1 cellular context compared by ENCODE assay signal in genomic region chr6:149566372-149567193, GRCh38.
A peak's percentile ranks its signal among the peaks of the same experiment; 100 is the strongest.
TF ChIP-seq lines count a peak whose summit lies in the region.

A gene with protein sequence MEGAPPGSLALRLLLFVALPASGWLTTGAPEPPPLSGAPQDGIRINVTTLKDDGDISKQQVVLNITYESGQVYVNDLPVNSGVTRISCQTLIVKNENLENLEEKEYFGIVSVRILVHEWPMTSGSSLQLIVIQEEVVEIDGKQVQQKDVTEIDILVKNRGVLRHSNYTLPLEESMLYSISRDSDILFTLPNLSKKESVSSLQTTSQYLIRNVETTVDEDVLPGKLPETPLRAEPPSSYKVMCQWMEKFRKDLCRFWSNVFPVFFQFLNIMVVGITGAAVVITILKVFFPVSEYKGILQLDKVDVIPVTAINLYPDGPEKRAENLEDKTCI (plus strand): TSS chr6:149566375. CDS start chr6:149566415, 40 bp downstream.

TF ChIP-seq in GM12878, 131 proteins besides CTCF, POLR2A, EP300 and RAD21 (continued from another document and continues in another):
- TF ChIP-seq NKRF (conservative IDR thresholded peaks at IDR 0.05): peak; percentile 65
- peak; percentile 15; the same call in 1 of the 2 replicates for TF ChIP-seq NBN (IDR thresholded peaks at IDR 0.05)
- TF ChIP-seq TAF1 (IDR thresholded peaks at IDR 0.05; ENCODE audit: borderline replicate concordance, low read depth, low read length): peak; percentile 57; the same call in 1 of the 2 replicates
- no peak for TF ChIP-seq ZNF622 (IDR thresholded peaks at IDR 0.05)
- no peak for TF ChIP-seq SMC3 (IDR thresholded peaks at IDR 0.05; ENCODE audit: borderline replicate concordance, low read length)
- TF ChIP-seq GABPA (IDR thresholded peaks at IDR 0.05; ENCODE audit: low read depth): no peak
- TF ChIP-seq SPI1 (IDR thresholded peaks at IDR 0.05; ENCODE audit: borderline replicate concordance, insufficient read depth, low read depth, low read length): no peak
- no peak for TF ChIP-seq CEBPZ (IDR thresholded peaks at IDR 0.05; ENCODE audit: low read depth, low read length)
- TF ChIP-seq, protein P1, sequence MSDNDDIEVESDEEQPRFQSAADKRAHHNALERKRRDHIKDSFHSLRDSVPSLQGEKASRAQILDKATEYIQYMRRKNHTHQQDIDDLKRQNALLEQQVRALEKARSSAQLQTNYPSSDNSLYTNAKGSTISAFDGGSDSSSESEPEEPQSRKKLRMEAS (IDR thresholded peaks at IDR 0.05; ENCODE audit: low read depth, low read length): no peak
- 0 out of 2 replicates have a peak, but pooled peaks have one; percentile 16 for TF ChIP-seq RB1 (IDR thresholded peaks at IDR 0.05; ENCODE audit: borderline replicate concordance)
- no peak for TF ChIP-seq RCOR1 (conservative IDR thresholded peaks at IDR 0.05; ENCODE audit: low read depth, low read length)
- no peak for TF ChIP-seq KDM1A (IDR thresholded peaks at IDR 0.05; ENCODE audit: borderline replicate concordance)
- TF ChIP-seq BHLHE40 (IDR thresholded peaks at IDR 0.05; ENCODE audit: borderline replicate concordance in 1 of 2, low read depth in 2 of 2, low read length in 1 of 2): 0 out of 4 replicates have a peak, but pooled peaks of 1 of the 2 experiments have one; percentile 5
- TF ChIP-seq, protein P2, sequence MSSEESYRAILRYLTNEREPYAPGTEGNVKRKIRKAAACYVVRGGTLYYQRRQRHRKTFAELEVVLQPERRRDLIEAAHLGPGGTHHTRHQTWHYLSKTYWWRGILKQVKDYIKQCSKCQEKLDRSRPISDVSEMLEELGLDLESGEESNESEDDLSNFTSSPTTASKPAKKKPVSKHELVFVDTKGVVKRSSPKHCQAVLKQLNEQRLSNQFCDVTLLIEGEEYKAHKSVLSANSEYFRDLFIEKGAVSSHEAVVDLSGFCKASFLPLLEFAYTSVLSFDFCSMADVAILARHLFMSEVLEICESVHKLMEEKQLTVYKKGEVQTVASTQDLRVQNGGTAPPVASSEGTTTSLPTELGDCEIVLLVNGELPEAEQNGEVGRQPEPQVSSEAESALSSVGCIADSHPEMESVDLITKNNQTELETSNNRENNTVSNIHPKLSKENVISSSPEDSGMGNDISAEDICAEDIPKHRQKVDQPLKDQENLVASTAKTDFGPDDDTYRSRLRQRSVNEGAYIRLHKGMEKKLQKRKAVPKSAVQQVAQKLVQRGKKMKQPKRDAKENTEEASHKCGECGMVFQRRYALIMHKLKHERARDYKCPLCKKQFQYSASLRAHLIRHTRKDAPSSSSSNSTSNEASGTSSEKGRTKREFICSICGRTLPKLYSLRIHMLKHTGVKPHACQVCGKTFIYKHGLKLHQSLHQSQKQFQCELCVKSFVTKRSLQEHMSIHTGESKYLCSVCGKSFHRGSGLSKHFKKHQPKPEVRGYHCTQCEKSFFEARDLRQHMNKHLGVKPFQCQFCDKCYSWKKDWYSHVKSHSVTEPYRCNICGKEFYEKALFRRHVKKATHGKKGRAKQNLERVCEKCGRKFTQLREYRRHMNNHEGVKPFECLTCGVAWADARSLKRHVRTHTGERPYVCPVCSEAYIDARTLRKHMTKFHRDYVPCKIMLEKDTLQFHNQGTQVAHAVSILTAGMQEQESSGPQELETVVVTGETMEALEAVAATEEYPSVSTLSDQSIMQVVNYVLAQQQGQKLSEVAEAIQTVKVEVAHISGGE (CRISPR knock-in tag; IDR thresholded peaks at IDR 0.05): no peak
- TF ChIP-seq BCL11A (IDR thresholded peaks at IDR 0.05; ENCODE audit: low read depth, low read length): no peak
- TF ChIP-seq, protein P3, sequence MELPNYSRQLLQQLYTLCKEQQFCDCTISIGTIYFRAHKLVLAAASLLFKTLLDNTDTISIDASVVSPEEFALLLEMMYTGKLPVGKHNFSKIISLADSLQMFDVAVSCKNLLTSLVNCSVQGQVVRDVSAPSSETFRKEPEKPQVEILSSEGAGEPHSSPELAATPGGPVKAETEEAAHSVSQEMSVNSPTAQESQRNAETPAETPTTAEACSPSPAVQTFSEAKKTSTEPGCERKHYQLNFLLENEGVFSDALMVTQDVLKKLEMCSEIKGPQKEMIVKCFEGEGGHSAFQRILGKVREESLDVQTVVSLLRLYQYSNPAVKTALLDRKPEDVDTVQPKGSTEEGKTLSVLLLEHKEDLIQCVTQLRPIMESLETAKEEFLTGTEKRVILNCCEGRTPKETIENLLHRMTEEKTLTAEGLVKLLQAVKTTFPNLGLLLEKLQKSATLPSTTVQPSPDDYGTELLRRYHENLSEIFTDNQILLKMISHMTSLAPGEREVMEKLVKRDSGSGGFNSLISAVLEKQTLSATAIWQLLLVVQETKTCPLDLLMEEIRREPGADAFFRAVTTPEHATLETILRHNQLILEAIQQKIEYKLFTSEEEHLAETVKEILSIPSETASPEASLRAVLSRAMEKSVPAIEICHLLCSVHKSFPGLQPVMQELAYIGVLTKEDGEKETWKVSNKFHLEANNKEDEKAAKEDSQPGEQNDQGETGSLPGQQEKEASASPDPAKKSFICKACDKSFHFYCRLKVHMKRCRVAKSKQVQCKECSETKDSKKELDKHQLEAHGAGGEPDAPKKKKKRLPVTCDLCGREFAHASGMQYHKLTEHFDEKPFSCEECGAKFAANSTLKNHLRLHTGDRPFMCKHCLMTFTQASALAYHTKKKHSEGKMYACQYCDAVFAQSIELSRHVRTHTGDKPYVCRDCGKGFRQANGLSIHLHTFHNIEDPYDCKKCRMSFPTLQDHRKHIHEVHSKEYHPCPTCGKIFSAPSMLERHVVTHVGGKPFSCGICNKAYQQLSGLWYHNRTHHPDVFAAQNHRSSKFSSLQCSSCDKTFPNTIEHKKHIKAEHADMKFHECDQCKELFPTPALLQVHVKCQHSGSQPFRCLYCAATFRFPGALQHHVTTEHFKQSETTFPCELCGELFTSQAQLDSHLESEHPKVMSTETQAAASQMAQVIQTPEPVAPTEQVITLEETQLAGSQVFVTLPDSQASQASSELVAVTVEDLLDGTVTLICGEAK (IDR thresholded peaks at IDR 0.05; ENCODE audit: borderline replicate concordance): no peak
- TF ChIP-seq, protein P4, sequence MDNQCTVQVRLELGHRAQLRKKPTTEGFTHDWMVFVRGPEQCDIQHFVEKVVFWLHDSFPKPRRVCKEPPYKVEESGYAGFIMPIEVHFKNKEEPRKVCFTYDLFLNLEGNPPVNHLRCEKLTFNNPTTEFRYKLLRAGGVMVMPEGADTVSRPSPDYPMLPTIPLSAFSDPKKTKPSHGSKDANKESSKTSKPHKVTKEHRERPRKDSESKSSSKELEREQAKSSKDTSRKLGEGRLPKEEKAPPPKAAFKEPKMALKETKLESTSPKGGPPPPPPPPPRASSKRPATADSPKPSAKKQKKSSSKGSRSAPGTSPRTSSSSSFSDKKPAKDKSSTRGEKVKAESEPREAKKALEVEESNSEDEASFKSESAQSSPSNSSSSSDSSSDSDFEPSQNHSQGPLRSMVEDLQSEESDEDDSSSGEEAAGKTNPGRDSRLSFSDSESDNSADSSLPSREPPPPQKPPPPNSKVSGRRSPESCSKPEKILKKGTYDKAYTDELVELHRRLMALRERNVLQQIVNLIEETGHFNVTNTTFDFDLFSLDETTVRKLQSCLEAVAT (IDR thresholded peaks at IDR 0.05): 0 out of 2 replicates have a peak, but pooled peaks have one; percentile 19
- TF ChIP-seq LARP7 (IDR thresholded peaks at IDR 0.05): peak; percentile 71
- no peak for TF ChIP-seq PRDM15 (CRISPR knock-in tag; IDR thresholded peaks at IDR 0.05)
- no peak for TF ChIP-seq MTA3 (IDR thresholded peaks at IDR 0.05; ENCODE audit: borderline replicate concordance, low read length)
- TF ChIP-seq DPF2 (IDR thresholded peaks at IDR 0.05): 0 out of 2 replicates have a peak, but pooled peaks have one; percentile 39
- no peak for TF ChIP-seq POLR2AphosphoS5 (IDR thresholded peaks at IDR 0.05; ENCODE audit: low read length)
- no peak for TF ChIP-seq SKIL (IDR thresholded peaks at IDR 0.05; ENCODE audit: low read depth, poor library complexity, severe bottlenecking)
- no peak for TF ChIP-seq HSF1 (IDR thresholded peaks at IDR 0.05; ENCODE audit: low read depth, low read length)
- TF ChIP-seq CHD2 (IDR thresholded peaks at IDR 0.05; ENCODE audit: borderline replicate concordance, low read depth, low read length): no peak
- TF ChIP-seq RAD51 (IDR thresholded peaks at IDR 0.05): no peak
